ENCODE assay signal across 17 cellular contexts in genomic region chr2:24821433-24821891, GRCh38. TPM values are rescaled to one million over a fixed set of nuclear protein-coding genes. Genes with fewer than 3 reads are reported as not detected.
DNase-seq lines count a peak whose midpoint lies in the region; ATAC-seq, FAIRE-seq and TF ChIP-seq lines count a peak whose summit lies in the region.
"Had no signal": no experiment of that assay in that cellular context is flagged by ENCODE, and none has a peak within 500 bp of the region (broad histone marks: within the 10 kb centered on the region; RNA-seq: fewer than 3 reads in every experiment).

No MANE protein-coding gene starts in this region.

- peak overlapping the region; percentile 1 for H3K27ac Mint-ChIP-seq in activated CD8-positive, alpha-beta T cell treated with anti-CD3 and anti-CD28 coated beads, Interleukin-2, amount 10 ng/mL, durations not matched to agents 7 days and 5 days
- H3K27ac Mint-ChIP-seq in activated CD8-positive, alpha-beta T cell treated with anti-CD3 and anti-CD28 coated beads for 36 hours: no peak overlapping the region
- H3K27ac Mint-ChIP-seq in type B pancreatic cell: no peak overlapping the region

- peaks cover 38% of the 10 kb centered on the region in 2 experiments for H3K36me3 ChIP-seq in GM12878 (ENCODE audit: control insufficient read depth in 2 of 2, insufficient read depth in 2 of 2, low read length in 1 of 2)
- H3K36me3 ChIP-seq in kidney (ENCODE audit: control insufficient read depth in 1 of 2, insufficient read depth in 2 of 2, low read length in 2 of 2): peaks cover 0 to 21% of the 10 kb centered on the region in 2 donors

- no TSS peak for BruUV-seq in GM12878 (replicated peaks; lab: Mats Ljungman, UMichigan)

- H3K4me3 Mint-ChIP-seq in activated CD8-positive, alpha-beta T cell treated with anti-CD3 and anti-CD28 coated beads, Interleukin-2, amount 10 ng/mL, durations not matched to agents 7 days and 5 days: no peak overlapping the region
- H3K4me3 Mint-ChIP-seq in activated CD8-positive, alpha-beta T cell treated with anti-CD3 and anti-CD28 coated beads for 36 hours: no peak overlapping the region
- H3K4me3 Mint-ChIP-seq in type B pancreatic cell: no peak overlapping the region
- H3K4me3 Mint-ChIP-seq: CD14-positive monocyte had no signal

- no peak overlapping the region for H3K9ac ChIP-seq in GM12878 (ENCODE audit: control insufficient read depth, insufficient read depth, low read length)
- H3K9ac ChIP-seq in kidney (ENCODE audit: low read length in 2 of 2): no peak overlapping the region

- FAIRE-seq in GM12878 (lab: Jason Lieb, UNC) (no peak), kidney (lab: Jason Lieb, UNC) (no peak)
- FAIRE-seq: bronchial epithelial cell, endothelial cell of umbilical vein, GM12891 had no signal

- POLR2A ChIA-PET in activated CD8-positive, alpha-beta T cell treated with anti-CD3 and anti-CD28 coated beads, Interleukin-2, amount 10 ng/mL, durations not matched to agents 7 days and 5 days (lab: Charles Lee): interaction anchor here (1.0 kb wide), 1 partner anchor 59 kb away, joined by 3 read pairs; no protein-coding TSS in a partner anchor
- POLR2A ChIA-PET in activated CD8-positive, alpha-beta T cell treated with anti-CD3 and anti-CD28 coated beads for 36 hours (lab: Charles Lee): interaction anchor here (1.5 kb wide), 1 partner anchor 42 kb away, joined by 3 read pairs; no protein-coding TSS in a partner anchor
- POLR2A ChIA-PET in GM12878 (lab: Charles Lee): no interaction called here

- H3K9me3 ChIP-seq in GM12878 (replicated peaks; ENCODE audit: control insufficient read depth, insufficient read depth, low read length) (no peaks in the 10 kb centered on the region), kidney (ENCODE audit: control insufficient read depth in 1 of 2, low read length in 2 of 2) (no peaks in the 10 kb centered on the region)
- H3K9me3 ChIP-seq: psoas muscle had no signal

- TF ChIP-seq CTCF in activated CD8-positive, alpha-beta T cell treated with anti-CD3 and anti-CD28 coated beads for 36 hours (IDR thresholded peaks at IDR 0.05): no peak
- no peak for TF ChIP-seq CTCF in GM12878 (IDR thresholded peaks at IDR 0.05 in 2 of 3, conservative IDR thresholded peaks at IDR 0.05 in 1 of 3; ENCODE audit: control insufficient read depth in 2 of 3, extremely low read depth in 1 of 3, insufficient read depth in 1 of 3, low read depth in 3 of 3, low read length in 3 of 3)
- TF ChIP-seq CTCF in kidney (IDR thresholded peaks at IDR 0.05; ENCODE audit: borderline replicate concordance, extremely low read depth, insufficient read depth): no peak
- TF ChIP-seq CTCF in type B pancreatic cell (conservative IDR thresholded peaks at IDR 0.05): no peak

- SMC1A ChIA-PET in GM12878 (lab: Charles Lee; ENCODE audit: uncharacterized antibody, unreplicated experiment): interaction anchor here (1.1 kb wide), 2 partner anchors 12 to 400 kb away, joined by 3 to 5 read pairs; no protein-coding TSS in a partner anchor

- peaks cover 74% of the 10 kb centered on the region for H3K36me3 Mint-ChIP-seq in activated CD8-positive, alpha-beta T cell treated with anti-CD3 and anti-CD28 coated beads, Interleukin-2, amount 10 ng/mL, durations not matched to agents 7 days and 5 days (ENCODE audit: low read depth)
- peaks cover 64% of the 10 kb centered on the region for H3K36me3 Mint-ChIP-seq in activated CD8-positive, alpha-beta T cell treated with anti-CD3 and anti-CD28 coated beads for 36 hours (ENCODE audit: low read depth)
- peaks cover 19% of the 10 kb centered on the region for H3K36me3 Mint-ChIP-seq in type B pancreatic cell

- H3K79me2 ChIP-seq in GM12878 (ENCODE audit: control insufficient read depth, insufficient read depth, low read length): no peaks in the 10 kb centered on the region

- peak; percentile 8 for TF ChIP-seq POLR2A in GM12878 (IDR thresholded peaks at IDR 0.05; ENCODE audit: low read depth, low read length)

- no peak for TF ChIP-seq EP300 in GM12878 (IDR thresholded peaks at IDR 0.05; ENCODE audit: borderline replicate concordance in 1 of 2, control insufficient read depth in 1 of 2, low read depth in 2 of 2, low read length in 2 of 2)

- H2AFZ ChIP-seq in GM12878 (ENCODE audit: control insufficient read depth, low read depth, low read length): no peak overlapping the region

- H3K9me3 Mint-ChIP-seq in activated CD8-positive, alpha-beta T cell treated with anti-CD3 and anti-CD28 coated beads, Interleukin-2, amount 10 ng/mL, durations not matched to agents 7 days and 5 days (ENCODE audit: insufficient read depth): no peaks in the 10 kb centered on the region
- H3K9me3 Mint-ChIP-seq in activated CD8-positive, alpha-beta T cell treated with anti-CD3 and anti-CD28 coated beads for 36 hours: no peaks in the 10 kb centered on the region
- H3K9me3 Mint-ChIP-seq in type B pancreatic cell: no peaks in the 10 kb centered on the region
- H3K9me3 Mint-ChIP-seq: CD14-positive monocyte had no signal

- ATAC-seq in activated CD8-positive, alpha-beta T cell treated with anti-CD3 and anti-CD28 coated beads, Interleukin-2, amount 10 ng/mL, durations not matched to agents 7 days and 5 days: no peak
- ATAC-seq in activated CD8-positive, alpha-beta T cell treated with anti-CD3 and anti-CD28 coated beads for 36 hours: no peak
- no peak for ATAC-seq in GM12878
- ATAC-seq: psoas muscle had no signal

- H4K20me1 ChIP-seq in GM12878 (ENCODE audit: control insufficient read depth, insufficient read depth): no peaks in the 10 kb centered on the region

- peaks cover 10% of the 10 kb centered on the region for H3K4me1 Mint-ChIP-seq in activated CD8-positive, alpha-beta T cell treated with anti-CD3 and anti-CD28 coated beads, Interleukin-2, amount 10 ng/mL, durations not matched to agents 7 days and 5 days (ENCODE audit: low read depth)
- peaks cover 9% of the 10 kb centered on the region for H3K4me1 Mint-ChIP-seq in activated CD8-positive, alpha-beta T cell treated with anti-CD3 and anti-CD28 coated beads for 36 hours (ENCODE audit: low read depth)
- no peaks in the 10 kb centered on the region for H3K4me1 Mint-ChIP-seq in type B pancreatic cell (ENCODE audit: unreplicated experiment)

- no peak overlapping the region for H3K4me3 ChIP-seq in GM12878
- no peak overlapping the region for H3K4me3 ChIP-seq in kidney (ENCODE audit: low read length in 2 of 2)
- H3K4me3 ChIP-seq: psoas muscle had no signal

- H3K27ac ChIP-seq in GM12878 (ENCODE audit: control insufficient read depth, insufficient read depth) (no peak overlapping the region), kidney (ENCODE audit: low read depth in 2 of 2, low read length in 2 of 2) (no peak overlapping the region)
- H3K27ac ChIP-seq: psoas muscle had no signal

- no peak for DNase-seq in activated CD8-positive, alpha-beta T cell treated with anti-CD3 and anti-CD28 coated beads, Interleukin-2, amount 10 ng/mL, durations not matched to agents 7 days and 5 days
- no peak for DNase-seq in activated CD8-positive, alpha-beta T cell treated with anti-CD3 and anti-CD28 coated beads for 36 hours
- no peak for DNase-seq in GM12878 (ENCODE audit: low read depth, low spot score)
- DNase-seq in kidney: peak; percentile 51
- peak; percentile 66 for DNase-seq in type B pancreatic cell (ENCODE audit: extremely low spot score, unreplicated experiment)
- no peak for DNase-seq in NCI-H146 treated with DMSO at 0.1 percent for 48 hours (lab: John Stamatoyannopoulos, UW; ENCODE audit: unreplicated experiment)
- DNase-seq in DMS53 treated with DMSO at 0.1 percent for 48 hours (lab: John Stamatoyannopoulos, UW; ENCODE audit: unreplicated experiment): no peak
- no peak for DNase-seq in NCI-H2227 (lab: John Stamatoyannopoulos, UW; ENCODE audit: unreplicated experiment)
- DNase-seq: activated naive CD4-positive, alpha-beta T cell treated with anti-CD3 and anti-CD28 coated beads, Interleukin-2, amount 50 U/mL, for 16 hours; kidney glomerular epithelial cell; NCI-H1092; psoas muscle; stimulated activated CD4-positive, alpha-beta T cell treated with anti-CD3 and anti-CD28 coated beads, Interleukin-15, amount 100 ng/mL, for 24 hours had no signal

- CTCF ChIA-PET in activated CD8-positive, alpha-beta T cell treated with anti-CD3 and anti-CD28 coated beads, Interleukin-2, amount 10 ng/mL, durations not matched to agents 7 days and 5 days (lab: Charles Lee): interaction anchor here (2.0 kb wide), 1 partner anchor 411 kb away, joined by 8 read pairs; no protein-coding TSS in a partner anchor
- CTCF ChIA-PET in activated CD8-positive, alpha-beta T cell treated with anti-CD3 and anti-CD28 coated beads for 36 hours (lab: Charles Lee): interaction anchor here (1.4 to 1.5 kb wide), 3 partner anchors 9 to 411 kb away, joined by 3 to 4 read pairs (median 3); no protein-coding TSS in a partner anchor
- CTCF ChIA-PET in GM12878 (lab: Yijun Ruan, JAX): interaction anchor here (1.2 kb wide), 1 partner anchor 208 kb away, joined by 4 read pairs; no protein-coding TSS in a partner anchor

- no peaks in the 10 kb centered on the region for H3K27me3 ChIP-seq in GM12878 (replicated peaks in 1 of 2; ENCODE audit: control insufficient read depth in 2 of 2, insufficient read depth in 2 of 2, low read length in 1 of 2)

- no peak overlapping the region for H3K4me2 ChIP-seq in GM12878 (ENCODE audit: control insufficient read depth, insufficient read depth)

- RAD21 ChIA-PET in GM12878 (lab: Charles Lee; ENCODE audit: unreplicated experiment): no interaction called here

- intact Hi-C loops in activated CD8-positive, alpha-beta T cell treated with anti-CD3 and anti-CD28 coated beads for 36 hours (cut with micrococcal nuclease): no loop called here
- intact Hi-C loops in GM12878 (cut with micrococcal nuclease; ENCODE audit: unreplicated experiment) (loop anchor here (10.0 kb wide), 1 partner anchor 313 kb away; no protein-coding TSS in a partner anchor), kidney (cut with DNase I) (no loop called here)

- no peaks in the 10 kb centered on the region; the same call in 1 of the 2 replicates for H3K4me1 ChIP-seq in GM12878 (ENCODE audit: control insufficient read depth, insufficient read depth, low read length)
- no peaks in the 10 kb centered on the region for H3K4me1 ChIP-seq in kidney (ENCODE audit: control insufficient read depth in 1 of 2, insufficient read depth in 1 of 2, low read depth in 1 of 2, low read length in 2 of 2)
- H3K4me1 ChIP-seq: psoas muscle had no signal

- no peaks in the 10 kb centered on the region for H3K27me3 Mint-ChIP-seq in activated CD8-positive, alpha-beta T cell treated with anti-CD3 and anti-CD28 coated beads, Interleukin-2, amount 10 ng/mL, durations not matched to agents 7 days and 5 days (ENCODE audit: low read depth)
- H3K27me3 Mint-ChIP-seq in activated CD8-positive, alpha-beta T cell treated with anti-CD3 and anti-CD28 coated beads for 36 hours: no peaks in the 10 kb centered on the region
- H3K27me3 Mint-ChIP-seq in type B pancreatic cell: no peaks in the 10 kb centered on the region

- TF ChIP-seq RAD21 in GM12878 (IDR thresholded peaks at IDR 0.05; ENCODE audit: insufficient read depth, low read depth, low read length): no peak

- WGBS in GM12878 (ENCODE audit: insufficient coverage, insufficient replicate concordance, low lambda C conversion rate, missing lambda C conversion rate): 96% methylated on average over 15 of the region's 15 CpGs

- in situ Hi-C loops in GM12878 (cut with MboI): no loop called here

RNA-seq across cellular contexts. Expression of gene CENPO, which starts 28.2 kb away (rescaled TPM):
- total RNA-seq in activated CD8-positive, alpha-beta T cell treated with anti-CD3 and anti-CD28 coated beads, Interleukin-2, amount 10 ng/mL, durations not matched to agents 7 days and 5 days: 10 to 100 TPM; 53.9 to 56.1 TPM
- total RNA-seq in activated CD8-positive, alpha-beta T cell treated with anti-CD3 and anti-CD28 coated beads for 36 hours: 10 to 100 TPM; 40.7 to 41.9 TPM
- 46.1 and 46.2 TPM in 2 replicates for total RNA-seq in GM12878 (2013; cell fraction: nucleolus; rRNA removed)
- total RNA-seq in GM12878 (2014; rRNA removed) (28.2 and 31.7 TPM in 2 replicates), GM12878 (2014; rRNA removed; fragmentation: Illumina TruSeq; extraction: Trizol) (22.1 and 22.2 TPM in 2 replicates), GM12878 (2021) (25.5 and 31.1 TPM in 2 replicates), kidney (5.7 TPM), type B pancreatic cell (ENCODE audit: low replicate concordance) (14.4 and 39.7 TPM in 2 replicates)
- polyA plus RNA-seq in GM12878 (2011; ENCODE audit: low read depth): 15.8 TPM
- polyA plus RNA-seq in GM12878 (2011; rRNA removed) (34.4 and 37.0 TPM in 2 replicates), GM12878 (2014; fragmentation: Illumina TruSeq; extraction: Trizol) (32.3 and 37.6 TPM in 2 replicates), GM12878 (2014; fragmentation: Nextera tagmentation; extraction: Ambion mirVana) (10 to 100 TPM; 18.7 to 23.1 TPM), GM12878 (2014; rRNA removed) (26.9 and 35.1 TPM in 2 replicates), GM12878 (2016; fragmentation: Nextera tagmentation; extraction: Ambion mirVana) (10 to 100 TPM; 32.0 to 34.7 TPM), kidney (ENCODE audit: insufficient read depth, low read depth, low replicate concordance) (1.5 TPM)
- 23.8 and 29.6 TPM in 2 replicates for polyA plus RNA-seq in GM12878 (2011; cell fraction: cytosol; rRNA removed)
- 61.0 and 61.3 TPM in 2 replicates for polyA plus RNA-seq in GM12878 (2011; cell fraction: nucleus; rRNA removed)
- 18.2 and 20.6 TPM in 2 replicates for polyA plus RNA-seq in GM12878 (2012)
- polyA minus RNA-seq in GM12878 (2011; rRNA and poly(A)+ RNA removed): 37.5 and 37.6 TPM in 2 replicates
- polyA minus RNA-seq in GM12878 (2011; cell fraction: cytosol; rRNA and poly(A)+ RNA removed): 9.1 and 16.5 TPM in 2 replicates
- polyA minus RNA-seq in GM12878 (2011; cell fraction: nucleus; rRNA and poly(A)+ RNA removed): 26.1 and 41.1 TPM in 2 replicates

RNA-seq across cellular contexts. Expression of gene PTRHD1, which starts 28.3 kb away (rescaled TPM):
- total RNA-seq in activated CD8-positive, alpha-beta T cell treated with anti-CD3 and anti-CD28 coated beads, Interleukin-2, amount 10 ng/mL, durations not matched to agents 7 days and 5 days: 10 to 100 TPM; 28.9 to 32.9 TPM
- 10 to 100 TPM; 23.2 to 24.9 TPM for total RNA-seq in activated CD8-positive, alpha-beta T cell treated with anti-CD3 and anti-CD28 coated beads for 36 hours
- total RNA-seq in GM12878 (2013; cell fraction: nucleolus; rRNA removed): 3.0 and 3.3 TPM in 2 replicates
- total RNA-seq in GM12878 (2014; rRNA removed): 41.3 and 46.1 TPM in 2 replicates
- 28.1 and 30.4 TPM in 2 replicates for total RNA-seq in GM12878 (2014; rRNA removed; fragmentation: Illumina TruSeq; extraction: Trizol)
- total RNA-seq in GM12878 (2021): 36.6 and 39.0 TPM in 2 replicates
- 45.7 TPM for polyA plus RNA-seq in GM12878 (2011; ENCODE audit: low read depth)
- 59.3 and 62.3 TPM in 2 replicates for polyA plus RNA-seq in GM12878 (2011; rRNA removed)
- 62.4 and 64.8 TPM in 2 replicates for polyA plus RNA-seq in GM12878 (2011; cell fraction: cytosol; rRNA removed)
- polyA plus RNA-seq in GM12878 (2011; cell fraction: nucleus; rRNA removed): 21.7 and 25.7 TPM in 2 replicates
- 59.1 and 91.0 TPM in 2 replicates for polyA plus RNA-seq in GM12878 (2012)
- 8.2 and 15.9 TPM in 2 replicates for polyA plus RNA-seq in GM12878 (2014; fragmentation: Illumina TruSeq; extraction: Trizol)
- polyA plus RNA-seq in GM12878 (2014; fragmentation: Nextera tagmentation; extraction: Ambion mirVana): 10 to 100 TPM; 30.6 to 43.9 TPM
- polyA plus RNA-seq in GM12878 (2014; rRNA removed): 54.6 and 64.2 TPM in 2 replicates
- 10 to 100 TPM; 50.0 to 52.2 TPM for polyA plus RNA-seq in GM12878 (2016; fragmentation: Nextera tagmentation; extraction: Ambion mirVana)
- polyA minus RNA-seq in GM12878 (2011; rRNA and poly(A)+ RNA removed): 14.5 and 15.7 TPM in 2 replicates
- 8.3 and 9.9 TPM in 2 replicates for polyA minus RNA-seq in GM12878 (2011; cell fraction: cytosol; rRNA and poly(A)+ RNA removed)
- polyA minus RNA-seq in GM12878 (2011; cell fraction: nucleus; rRNA and poly(A)+ RNA removed): 3.7 and 7.2 TPM in 2 replicates
- 21.7 TPM for total RNA-seq in kidney
- 56.4 TPM for polyA plus RNA-seq in kidney (ENCODE audit: insufficient read depth, low read depth, low replicate concordance)
- 23.1 TPM in 2 replicates for total RNA-seq in type B pancreatic cell (ENCODE audit: low replicate concordance)

Comparison
In these comparisons a context has a peak if more than half of its experiments do, and no peak if none do; other contexts are left out.
1. DNase-seq: peak in kidney (single experiment) and type B pancreatic cell (single experiment); none in activated CD8-positive, alpha-beta T cell treated with anti-CD3 and anti-CD28 coated beads, Interleukin-2, amount 10 ng/mL, durations not matched to agents 7 days and 5 days (single experiment), activated CD8-positive, alpha-beta T cell treated with anti-CD3 and anti-CD28 coated beads for 36 hours (single experiment), GM12878 (single experiment), NCI-H146 treated with DMSO at 0.1 percent for 48 hours (single experiment), DMS53 treated with DMSO at 0.1 percent for 48 hours (single experiment) and NCI-H2227 (single experiment).